In genomic region chr14:94066089-94066676, GRCh38 we compare ENCODE assay signal across 10 cellular contexts. TPM values are rescaled to one million over a fixed set of nuclear protein-coding genes. Genes with fewer than 3 reads are reported as not detected.
A peak's percentile ranks its signal among the peaks of the same experiment; 100 is the strongest.
DNase-seq lines count a peak whose midpoint lies in the region; ATAC-seq, FAIRE-seq and TF ChIP-seq lines count a peak whose summit lies in the region.
"Had no signal": no experiment of that assay in that cellular context is flagged by ENCODE, and none has a peak within 500 bp of the region (broad histone marks: within the 10 kb centered on the region; RNA-seq: fewer than 3 reads in every experiment).

No MANE protein-coding gene starts in this region.

- WGBS in A549 (ENCODE audit: missing lambda C conversion rate), result 72% methylated on average over 7 of the region's 8 CpGs

- H3K4me3 ChIP-seq in A549 (no peak overlapping the region), HEK293 (ENCODE audit: low read depth, low read length) (no peak overlapping the region)

- no peak for TF ChIP-seq POLR2A in A549 (IDR thresholded peaks at IDR 0.05; ENCODE audit: low read length)

- H3K36me3 Mint-ChIP-seq in activated naive CD8-positive, alpha-beta T cell treated with anti-CD3 and anti-CD28 coated beads for 36 hours, result peaks cover 82% of the 10 kb centered on the region

- FAIRE-seq in A549 (lab: Jason Lieb, UNC), result no peak
- FAIRE-seq: frontal cortex, TTC549 had no signal

- H3K9me3 Mint-ChIP-seq in activated naive CD8-positive, alpha-beta T cell treated with anti-CD3 and anti-CD28 coated beads for 36 hours, result peaks cover 37% of the 10 kb centered on the region

- peak overlapping the region; percentile 52 for H3K4me2 ChIP-seq in A549

- H3K4me3 Mint-ChIP-seq in activated naive CD8-positive, alpha-beta T cell treated with anti-CD3 and anti-CD28 coated beads for 36 hours, result no peak overlapping the region

- peaks cover 29% of the 10 kb centered on the region for H3K9me3 ChIP-seq in A549
- H3K9me3 ChIP-seq in HEK293 (ENCODE audit: control insufficient read depth, insufficient read depth, low read depth, low read length), result no peaks in the 10 kb centered on the region

- peak in 1 of 2 experiments; percentile 12 for DNase-seq in A549 (ENCODE audit: low read depth in 1 of 2, low spot score in 1 of 2)
- no peak for DNase-seq in activated naive CD8-positive, alpha-beta T cell treated with anti-CD3 and anti-CD28 coated beads for 36 hours
- peak; percentile 45 for DNase-seq in kidney tubule cell (ENCODE audit: low spot score)
- no peak for DNase-seq in midbrain (lab: John Stamatoyannopoulos, UW)
- DNase-seq in activated CD4-positive, alpha-beta T cell treated with anti-CD3 and anti-CD28 coated beads, Interleukin-2, amount 50 U/mL, for 1 hour, result no peak
- no peak for DNase-seq in activated effector memory CD4-positive, alpha-beta T cell treated with Interleukin-2 at 50 U/mL for 16 hours

- peak overlapping the region; percentile 22 for H3K27ac Mint-ChIP-seq in activated naive CD8-positive, alpha-beta T cell treated with anti-CD3 and anti-CD28 coated beads for 36 hours

- POLR2A ChIA-PET in A549 (lab: Yijun Ruan, JAX) (no interaction called here), HEK293 (lab: Yijun Ruan, JAX) (interaction anchor here (3.8 kb wide), 1 partner anchor 14 kb away, joined by 25 read pairs; the partner anchor contains the start of genes DDX24 and IFI27L1)

- no peak for TF ChIP-seq CTCF in A549 (IDR thresholded peaks at IDR 0.05)
- TF ChIP-seq CTCF in HEK293 (tag by site-specific recombination; IDR thresholded peaks at IDR 0.05), result no peak

- no peak for TF ChIP-seq RAD21 in A549 (conservative IDR thresholded peaks at IDR 0.05 in 1 of 2, IDR thresholded peaks at IDR 0.05 in 1 of 2)

- ATAC-seq in A549 (no peak; a peak in 2 of 6 replicates), GM21737 (IDR thresholded peaks at IDR 0.05; ENCODE audit: unreplicated experiment) (no peak)

- no peaks in the 10 kb centered on the region for H3K27me3 Mint-ChIP-seq in activated naive CD8-positive, alpha-beta T cell treated with anti-CD3 and anti-CD28 coated beads for 36 hours

- no peak for TF ChIP-seq EP300 in A549 (IDR thresholded peaks at IDR 0.05)

- H3K4me1 ChIP-seq in A549 (peaks cover 18% of the 10 kb centered on the region), HEK293 (ENCODE audit: control insufficient read depth, insufficient read depth, low read length) (peaks cover 9% of the 10 kb centered on the region; the same call in 1 of the 2 replicates)

- peaks cover 56% of the 10 kb centered on the region for H3K4me1 Mint-ChIP-seq in activated naive CD8-positive, alpha-beta T cell treated with anti-CD3 and anti-CD28 coated beads for 36 hours

- H3K36me3 ChIP-seq in HEK293 (ENCODE audit: control insufficient read depth in 2 of 2, insufficient read depth in 1 of 2, low read length in 2 of 2), result peaks cover 19 to 21% of the 10 kb centered on the region in 2 experiments

- peak overlapping the region in 1 of 2 experiments; percentile 50; a peak in 2 of 6 replicates for H3K27ac ChIP-seq in A549
- peak overlapping the region; percentile 21 for H3K27ac ChIP-seq in HEK293 (ENCODE audit: extremely low read depth, low read depth, low read length)

- CTCF ChIA-PET in A549 (lab: Yijun Ruan, JAX), result interaction anchor here (0.9 to 1.5 kb wide), 3 partner anchors 13 to 71 kb away, joined by 3 to 4 read pairs (median 4); no protein-coding TSS in a partner anchor
- CTCF ChIA-PET in HEK293 (lab: Yijun Ruan, JAX), result interaction anchor here (0.6 to 1.7 kb wide), 4 partner anchors 13 to 63 kb away, joined by 3 to 6 read pairs (median 4); partner anchors contain the start of gene IFI27L2

TF ChIP-seq in A549, 52 proteins besides CTCF, POLR2A, EP300 and RAD21:
- TF ChIP-seq CEBPB (IDR thresholded peaks at IDR 0.05), result no peak
- TF ChIP-seq HOXB13 (CRISPR knock-in tag; IDR thresholded peaks at IDR 0.05; ENCODE audit: low read depth), result no peak
TF ChIP-seq in A549: peak in this region for 0.

TF ChIP-seq in HEK293, 187 proteins besides CTCF, POLR2A, EP300 and RAD21 (continues in another document):
- TF ChIP-seq ZNF292 (tag by site-specific recombination; IDR thresholded peaks at IDR 0.05; ENCODE audit: borderline replicate concordance, low read depth) (no peak), ZNF600 (tag by site-specific recombination; IDR thresholded peaks at IDR 0.05) (peak; percentile 99), ZNF266 (tag by site-specific recombination; IDR thresholded peaks at IDR 0.05; ENCODE audit: low read depth) (no peak), ZNF843 (tag by site-specific recombination; IDR thresholded peaks at IDR 0.05) (0 out of 2 replicates have a peak, but pooled peaks have one; percentile 43), ZNF561 (tag by site-specific recombination; IDR thresholded peaks at IDR 0.05; ENCODE audit: borderline replicate concordance) (peak; percentile 71; the same call in 1 of the 2 replicates), PRDM1 (tag by site-specific recombination; IDR thresholded peaks at IDR 0.05) (0 out of 2 replicates have a peak, but pooled peaks have one; percentile 49), ZNF776 (tag by site-specific recombination; IDR thresholded peaks at IDR 0.05; ENCODE audit: borderline replicate concordance) (no peak), ZNF837 (tag by site-specific recombination; IDR thresholded peaks at IDR 0.05) (no peak), TRIM28 (IDR thresholded peaks at IDR 0.05; ENCODE audit: borderline replicate concordance, low read length) (no peak), SP2 (tag by site-specific recombination; IDR thresholded peaks at IDR 0.05) (peak; percentile 54), ZNF510 (tag by site-specific recombination; IDR thresholded peaks at IDR 0.05; ENCODE audit: insufficient replicate concordance) (peak; percentile 63), HIC1 (tag by site-specific recombination; IDR thresholded peaks at IDR 0.05) (0 out of 2 replicates have a peak, but pooled peaks have one; percentile 13)

RNA-seq across cellular contexts. Expression of gene DDX24, which starts 14.8 kb away (rescaled TPM):
- polyA plus RNA-seq in A549 (2011; rRNA removed) (161 and 169 TPM in 2 replicates), A549 (2017; fragmentation: RNase III; extraction: RNeasy Plus Mini Kit Qiagen cat#74134 plus additional on column Dnase treatment) (117 to 127 TPM (median 121 TPM) in 3 replicates)
- 98.5 and 100 TPM in 2 replicates for polyA plus RNA-seq in A549 (2012; cell fraction: cytosol; rRNA removed)
- 95.5 and 140 TPM in 2 replicates for polyA plus RNA-seq in A549 (2012; cell fraction: nucleus; rRNA removed)
- 107 and 128 TPM in 2 replicates for polyA minus RNA-seq in A549 (2011; rRNA and poly(A)+ RNA removed)
- total RNA-seq in activated naive CD8-positive, alpha-beta T cell treated with anti-CD3 and anti-CD28 coated beads for 36 hours, result 100 to 1,000 TPM; 320 to 332 TPM

RNA-seq across cellular contexts. Expression of gene IFI27L1, which starts 14.9 kb away (rescaled TPM):
- polyA plus RNA-seq in A549 (2011; rRNA removed), result 13.4 and 15.9 TPM in 2 replicates
- polyA plus RNA-seq in A549 (2012; cell fraction: cytosol; rRNA removed), result 20.4 and 25.9 TPM in 2 replicates
- polyA plus RNA-seq in A549 (2012; cell fraction: nucleus; rRNA removed), result 17.8 and 21.5 TPM in 2 replicates
- 23.2 to 28.0 TPM (median 27.0 TPM) in 3 replicates for polyA plus RNA-seq in A549 (2017; fragmentation: RNase III; extraction: RNeasy Plus Mini Kit Qiagen cat#74134 plus additional on column Dnase treatment)
- polyA minus RNA-seq in A549 (2011; rRNA and poly(A)+ RNA removed), result 7.4 and 8.8 TPM in 2 replicates
- total RNA-seq in activated naive CD8-positive, alpha-beta T cell treated with anti-CD3 and anti-CD28 coated beads for 36 hours, result 10 to 100 TPM; 15.9 to 18.2 TPM

RNA-seq across cellular contexts. Expression of gene OTUB2, which starts 40.0 kb away (rescaled TPM):
- polyA plus RNA-seq in A549 (2011; rRNA removed), result 1.2 and 1.7 TPM in 2 replicates
- polyA plus RNA-seq in A549 (2012; cell fraction: cytosol; rRNA removed), result 0.74 and 0.96 TPM in 2 replicates
- polyA plus RNA-seq in A549 (2012; cell fraction: nucleus; rRNA removed), result 0.76 and 0.77 TPM in 2 replicates
- polyA plus RNA-seq in A549 (2017; fragmentation: RNase III; extraction: RNeasy Plus Mini Kit Qiagen cat#74134 plus additional on column Dnase treatment), result 2.2 to 2.5 TPM (median 2.4 TPM) in 3 replicates
- polyA minus RNA-seq in A549 (2011; rRNA and poly(A)+ RNA removed), result 2.6 and 3.3 TPM in 2 replicates
- total RNA-seq in activated naive CD8-positive, alpha-beta T cell treated with anti-CD3 and anti-CD28 coated beads for 36 hours, result under 1 TPM; 0.31 to 0.48 TPM

RNA-seq across cellular contexts. Expression of gene IFI27, which starts 44.4 kb away (rescaled TPM):
- polyA plus RNA-seq in A549 (2011; rRNA removed), result 1.3 and 2.2 TPM in 2 replicates
- 1.4 and 1.9 TPM in 2 replicates for polyA plus RNA-seq in A549 (2012; cell fraction: cytosol; rRNA removed)
- polyA plus RNA-seq in A549 (2012; cell fraction: nucleus; rRNA removed), result 8.7 and 12.4 TPM in 2 replicates
- 0.76 to 0.90 TPM (median 0.76 TPM) in 3 replicates for polyA plus RNA-seq in A549 (2017; fragmentation: RNase III; extraction: RNeasy Plus Mini Kit Qiagen cat#74134 plus additional on column Dnase treatment)
- 0.87 and 1.7 TPM in 2 replicates for polyA minus RNA-seq in A549 (2011; rRNA and poly(A)+ RNA removed)
- total RNA-seq in activated naive CD8-positive, alpha-beta T cell treated with anti-CD3 and anti-CD28 coated beads for 36 hours, result 1 to 10 TPM; 1.6 to 2.4 TPM
